8 cellular contexts compared by ENCODE assay signal in the genomic region with DNA sequence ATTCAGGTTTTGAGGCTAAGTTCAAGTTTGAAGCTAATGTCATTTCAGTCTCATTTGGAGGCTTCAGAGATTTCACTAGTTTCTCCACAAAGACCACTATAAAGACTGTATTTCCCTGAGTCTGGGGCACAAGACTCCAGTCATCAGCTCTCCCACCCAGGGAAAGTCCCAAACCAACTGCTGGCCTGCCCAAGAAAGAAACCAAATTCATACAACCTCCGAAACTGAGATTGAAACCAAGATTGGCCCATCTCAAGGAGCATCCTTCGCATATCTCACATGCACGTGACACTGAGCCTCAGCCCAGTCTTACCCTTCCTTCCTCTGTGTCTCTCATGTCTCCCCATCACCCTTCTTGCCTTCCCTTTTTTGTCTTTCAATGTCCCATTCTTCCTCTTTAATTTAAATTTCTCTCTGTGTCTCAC. TPM values are rescaled to one million over a fixed set of nuclear protein-coding genes. Genes with fewer than 3 reads are reported as not detected.
DNase-seq lines count a peak whose midpoint lies in the region; ATAC-seq and TF ChIP-seq lines count a peak whose summit lies in the region.

No MANE protein-coding gene starts in this region.

- H3K27me3 ChIP-seq in OCI-LY3 (ENCODE audit: low read depth, low read length), result no peaks in the 10 kb centered on the region
- peaks cover 0 to 24% (median 0%) of the 10 kb centered on the region in 4 donors for H3K27me3 ChIP-seq in esophagus squamous epithelium
- no peaks in the 10 kb centered on the region for H3K27me3 ChIP-seq in PC-3 (ENCODE audit: low read length)

- H4K20me1 ChIP-seq in OCI-LY3 (ENCODE audit: insufficient read depth, low read length) (no peaks in the 10 kb centered on the region), PC-3 (ENCODE audit: low read length) (no peaks in the 10 kb centered on the region)

- H3K79me2 ChIP-seq in OCI-LY3 (ENCODE audit: low read length), result peaks cover 79% of the 10 kb centered on the region
- H3K79me2 ChIP-seq in PC-3 (ENCODE audit: low read length), result no peaks in the 10 kb centered on the region

- no peaks in the 10 kb centered on the region for H3K9me2 ChIP-seq in PC-3 (replicated peaks; ENCODE audit: low read length)

- DNase-seq in effector CD4-positive, alpha-beta T cell, result peak; percentile 72
- no peak for DNase-seq in COLO829 (ENCODE audit: low spot score)
- no peak for DNase-seq in DMS53 treated with DMSO at 0.1 percent for 48 hours (lab: John Stamatoyannopoulos, UW; ENCODE audit: unreplicated experiment)
- DNase-seq in esophagus squamous epithelium (lab: John Stamatoyannopoulos, UW), result no peak
- no peak for DNase-seq in PC-3

- H2AFZ ChIP-seq in OCI-LY3 (ENCODE audit: low read depth, low read length), result no peak overlapping the region
- H2AFZ ChIP-seq in PC-3 (ENCODE audit: low read length), result no peak overlapping the region

- peak overlapping the region; percentile 62 for H3K4me3 ChIP-seq in OCI-LY3 (ENCODE audit: low read length)
- no peak overlapping the region for H3K4me3 ChIP-seq in esophagus squamous epithelium
- H3K4me3 ChIP-seq in PC-3 (ENCODE audit: low read length), result no peak overlapping the region

- POLR2A ChIA-PET in PC-3 (lab: Charles Lee; ENCODE audit: unreplicated experiment), result no interaction called here

- TF ChIP-seq POLR2A in esophagus squamous epithelium (IDR thresholded peaks at IDR 0.05), result no peak

- H3K9ac ChIP-seq in OCI-LY3 (ENCODE audit: low read length) (peak overlapping the region; percentile 92), PC-3 (ENCODE audit: low read length) (no peak overlapping the region)

- H3K27ac ChIP-seq in OCI-LY3 (ENCODE audit: low read length), result peak overlapping the region; percentile 100
- no peak overlapping the region for H3K27ac ChIP-seq in esophagus squamous epithelium
- H3K27ac ChIP-seq in PC-3 (ENCODE audit: low read length), result no peak overlapping the region

- H3F3A ChIP-seq in PC-3 (ENCODE audit: low read length, unreplicated experiment), result no peaks in the 10 kb centered on the region

- H3K36me3 ChIP-seq in OCI-LY3 (replicated peaks; ENCODE audit: low read depth, low read length) (peaks cover 12% of the 10 kb centered on the region), esophagus squamous epithelium (no peaks in the 10 kb centered on the region), PC-3 (ENCODE audit: low read depth, low read length) (no peaks in the 10 kb centered on the region)

- WGBS in esophagus squamous epithelium, 2 donors, result 58 to 63% methylated on average over 3 of the region's 3 CpGs

- TF ChIP-seq CTCF in OCI-LY3 (IDR thresholded peaks at IDR 0.05; ENCODE audit: low read depth, low read length) (no peak), esophagus squamous epithelium (IDR thresholded peaks at IDR 0.05) (no peak), PC-3 (conservative IDR thresholded peaks at IDR 0.05; ENCODE audit: low read depth, low read length) (no peak)

- CTCF ChIA-PET in PC-3 (lab: Charles Lee), result no interaction called here

- ATAC-seq in GM18870 (IDR thresholded peaks at IDR 0.05; ENCODE audit: unreplicated experiment), result peak; percentile 76
- peak; percentile 73 for ATAC-seq in HG02678 (IDR thresholded peaks at IDR 0.05; ENCODE audit: unreplicated experiment)
- no peak for ATAC-seq in PC-3

- no peaks in the 10 kb centered on the region for H3K9me3 ChIP-seq in OCI-LY3 (ENCODE audit: insufficient read depth, low read length)
- H3K9me3 ChIP-seq in esophagus squamous epithelium, result no peaks in the 10 kb centered on the region
- H3K9me3 ChIP-seq in PC-3 (ENCODE audit: low read length), result no peaks in the 10 kb centered on the region

- H3K4me1 ChIP-seq in OCI-LY3 (ENCODE audit: low read length), result peaks cover 72% of the 10 kb centered on the region
- H3K4me1 ChIP-seq in esophagus squamous epithelium, result peaks cover 0 to 7% (median 5%) of the 10 kb centered on the region in 3 donors
- H3K4me1 ChIP-seq in PC-3 (ENCODE audit: insufficient read depth, low read length), result no peaks in the 10 kb centered on the region

- peak overlapping the region; percentile 100 for H3K4me2 ChIP-seq in OCI-LY3 (ENCODE audit: low read length)
- H3K4me2 ChIP-seq in PC-3 (ENCODE audit: low read length), result no peak overlapping the region

- no TSS peak for BruUV-seq in PC-3 (replicated peaks; lab: Mats Ljungman, UMichigan)

- intact Hi-C loops in esophagus squamous epithelium (cut with DNase I) (no loop called here), PC-3 (cut with micrococcal nuclease) (no loop called here)

RNA-seq across cellular contexts. Expression of gene LTA, which starts 3.5 kb away (rescaled TPM):
- not detected for total RNA-seq in esophagus squamous epithelium
- not detected in 2 replicates for total RNA-seq in PC-3 (2014; rRNA removed)

RNA-seq across cellular contexts. Expression of gene TNF, which starts 6.8 kb away (rescaled TPM):
- total RNA-seq in esophagus squamous epithelium (under 1 TPM in 3 of 4 donors, not detected in 1; 0.27 to 0.95 (median 0.61) TPM), PC-3 (2014; rRNA removed) (not detected in 2 replicates)

RNA-seq across cellular contexts. Expression of gene LTB, which starts 13.7 kb away (rescaled TPM):
- 1 to 10 TPM in 2 of 4 donors, under 1 TPM in 2; 0.53 to 2.3 (median 1.1) TPM for total RNA-seq in esophagus squamous epithelium
- 1.5 TPM in 1 of 2 replicates, not detected in the other for total RNA-seq in PC-3 (2014; rRNA removed)

RNA-seq across cellular contexts. Expression of gene LST1, which starts 17.5 kb away (rescaled TPM):
- total RNA-seq in esophagus squamous epithelium, result 10 to 100 TPM in 1 of 4 donors, 1 to 10 TPM in 1, under 1 TPM in 1, not detected in 1; 0.49 to 50.4 (median 5.1) TPM
- total RNA-seq in PC-3 (2014; rRNA removed), result not detected in 2 replicates

RNA-seq across cellular contexts. Expression of gene NFKBIL1, which starts 21.1 kb away (rescaled TPM):
- 10 to 100 TPM in 3 of 4 donors, 1 to 10 TPM in 1; 7.8 to 25.2 (median 16.7) TPM for total RNA-seq in esophagus squamous epithelium
- 38.2 and 46.9 TPM in 2 replicates for total RNA-seq in PC-3 (2014; rRNA removed)
